In the genomic region with DNA sequence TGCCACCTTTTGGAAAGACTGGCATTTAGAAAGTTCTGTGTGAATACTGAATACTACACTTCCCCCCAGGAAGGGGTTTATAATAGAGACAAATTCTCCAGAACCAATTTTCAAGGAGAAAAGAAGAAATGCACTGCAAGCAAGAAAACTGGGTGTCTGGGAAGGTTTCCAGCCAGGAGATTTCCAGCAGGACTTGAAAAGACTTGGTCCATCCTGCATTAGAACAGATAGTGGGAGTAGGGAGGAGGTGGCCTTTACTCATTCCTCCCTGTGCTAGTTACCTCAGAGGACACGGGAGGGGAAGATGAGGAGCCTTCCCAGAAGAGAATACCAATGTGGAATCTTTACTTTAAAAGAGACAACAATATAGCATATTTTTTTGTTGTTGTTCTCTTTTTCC, we compare ENCODE assay signal across 21 cellular contexts. TPM values are rescaled to one million over a fixed set of nuclear protein-coding genes. Genes with fewer than 3 reads are reported as not detected.
"Had no signal": no experiment of that assay in that cellular context is flagged by ENCODE, and none has a peak within 500 bp of the region (broad histone marks: within the 10 kb centered on the region; RNA-seq: fewer than 3 reads in every experiment).

No MANE protein-coding gene starts in this region.

- H3K4me3 ChIP-seq: coronary artery, dorsolateral prefrontal cortex, esophagus muscularis mucosa, gastroesophageal sphincter, heart left ventricle, hepatocyte, left lung, lower lobe of right lung had no signal

- H3K4me1 Mint-ChIP-seq: immature natural killer cell, mesothelial cell of epicardium had no signal

- H3K36me3 Mint-ChIP-seq: immature natural killer cell, mesothelial cell of epicardium had no signal

- H3K4me3 Mint-ChIP-seq: immature natural killer cell, mesothelial cell of epicardium had no signal

- H3K27ac ChIP-seq: coronary artery, esophagus muscularis mucosa, foreskin keratinocyte, gastroesophageal sphincter, heart left ventricle, hepatocyte, left lung, lower lobe of right lung had no signal

- H3K9me3 ChIP-seq: esophagus muscularis mucosa, gastroesophageal sphincter, heart left ventricle, left lung, lower lobe of right lung had no signal

- ATAC-seq: foreskin keratinocyte, gastroesophageal sphincter, heart left ventricle, left cardiac atrium, left lung, left ventricle myocardium superior, lower lobe of right lung had no signal

- H3K4me1 ChIP-seq: esophagus muscularis mucosa, foreskin keratinocyte, gastroesophageal sphincter, heart left ventricle, left lung, lower lobe of right lung had no signal

- H3K9me3 Mint-ChIP-seq: mesothelial cell of epicardium had no signal

- H3K36me3 ChIP-seq: esophagus muscularis mucosa, gastroesophageal sphincter, heart left ventricle, left lung, lower lobe of right lung had no signal

- H3K27me3 ChIP-seq: dorsolateral prefrontal cortex, esophagus muscularis mucosa, foreskin keratinocyte, gastroesophageal sphincter, heart left ventricle, hepatocyte, left lung had no signal

- H3K27ac Mint-ChIP-seq: immature natural killer cell, mesothelial cell of epicardium had no signal

- DNase-seq: dermis blood vessel endothelial cell; effector CD4-positive, alpha-beta T cell; effector memory CD4-positive, alpha-beta T cell; foreskin keratinocyte; heart left ventricle; hypothalamus; immature natural killer cell; left cardiac atrium; left lung; left ventricle myocardium superior; lower lobe of right lung; mesenchymal stem cell had no signal

RNA-seq across cellular contexts. Expression of a gene that starts 52.4 kb away (rescaled TPM):
- total RNA-seq: endothelial cell of umbilical vein, epithelial cell of proximal tubule, fibroblast of villous mesenchyme, hepatocyte had no signal
